In the genomic region with DNA sequence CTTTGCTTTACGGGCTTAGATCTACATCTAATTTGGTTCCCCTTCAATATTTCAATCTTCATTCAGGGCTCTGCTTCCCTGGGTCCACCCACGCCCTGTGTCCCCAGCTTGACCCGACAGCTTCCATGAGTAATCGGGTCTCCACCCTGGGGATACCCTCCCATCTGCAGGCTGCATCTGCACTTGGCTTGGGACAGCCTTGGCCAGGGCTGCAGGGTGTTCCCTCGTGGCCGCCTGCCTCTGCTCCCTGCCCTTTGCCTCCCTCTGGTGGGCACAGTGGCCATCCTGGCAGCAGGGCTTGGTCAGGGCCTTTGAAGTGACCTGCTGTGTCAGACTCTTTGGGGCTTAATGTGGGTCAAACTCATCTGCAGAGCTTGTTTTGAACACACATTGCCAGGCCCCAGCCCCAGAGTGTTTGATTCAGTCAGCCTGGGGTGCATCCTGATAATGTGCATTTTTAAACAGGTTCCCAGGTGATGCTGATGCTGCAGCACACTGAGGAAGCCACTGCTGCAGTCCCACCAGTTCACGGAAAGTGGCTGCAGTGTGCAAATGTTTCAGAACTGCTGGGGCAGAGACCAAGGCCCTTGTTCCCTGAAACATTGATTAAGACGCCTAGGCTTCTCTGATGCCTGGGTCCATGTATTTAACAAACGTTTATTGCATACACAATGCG, we compare ENCODE assay signal across 9 cellular contexts.
DNase-seq lines count a peak whose midpoint lies in the region; ATAC-seq and TF ChIP-seq lines count a peak whose summit lies in the region.
"Had no signal": no experiment of that assay in that cellular context is flagged by ENCODE, and none has a peak within 500 bp of the region (broad histone marks: within the 10 kb centered on the region; RNA-seq: fewer than 3 reads in every experiment).

No MANE protein-coding gene starts in this region.

- peaks cover 6% of the 10 kb centered on the region for H3K4me1 ChIP-seq in hepatocyte (ENCODE audit: insufficient read depth)
- peaks cover 11 to 50% of the 10 kb centered on the region in 2 donors for H3K4me1 ChIP-seq in thoracic aorta (ENCODE audit: control insufficient read depth in 1 of 2, low read depth in 2 of 2)

- H3K4me3 ChIP-seq in WERI-Rb-1 (ENCODE audit: low read depth, low read length) (no peak overlapping the region), hepatocyte (no peak overlapping the region), thoracic aorta (no peak overlapping the region)

- peaks cover 6% of the 10 kb centered on the region for H3K4me1 Mint-ChIP-seq in CD14-positive monocyte

- 81% methylated on average over 10 of the region's 10 CpGs for WGBS in hepatocyte (ENCODE audit: low lambda C conversion rate, missing lambda C conversion rate)

- ATAC-seq in HG02798 (IDR thresholded peaks at IDR 0.05; ENCODE audit: poor library complexity, unreplicated experiment) (peak; percentile 33), thoracic aorta (ENCODE audit: insufficient number of reproducible peaks, low FRiP score, low read depth) (no peak), HG03139 (IDR thresholded peaks at IDR 0.05; ENCODE audit: unreplicated experiment) (no peak), HG03439 (IDR thresholded peaks at IDR 0.05; ENCODE audit: unreplicated experiment) (no peak), GM21786 (IDR thresholded peaks at IDR 0.05; ENCODE audit: unreplicated experiment) (no peak)

- H3K4me2 ChIP-seq in hepatocyte, result no peak overlapping the region

- intact Hi-C loops in CD14-positive monocyte (cut with micrococcal nuclease), result loop anchor here (5.0 kb wide), 3 partner anchors 47 to 67 kb away; no protein-coding TSS in a partner anchor

- no peaks in the 10 kb centered on the region for H4K20me1 ChIP-seq in hepatocyte (ENCODE audit: insufficient read depth, poor library complexity, severe bottlenecking)

- H3K36me3 Mint-ChIP-seq in CD14-positive monocyte, result no peaks in the 10 kb centered on the region

- H3K27me3 ChIP-seq in WERI-Rb-1 (ENCODE audit: insufficient read depth, low read depth, severe bottlenecking), result no peaks in the 10 kb centered on the region
- H3K27me3 ChIP-seq in hepatocyte, result no peaks in the 10 kb centered on the region
- no peaks in the 10 kb centered on the region for H3K27me3 ChIP-seq in thoracic aorta (replicated peaks; ENCODE audit: insufficient read depth)

- no peak overlapping the region for H3K27ac Mint-ChIP-seq in CD14-positive monocyte

- peaks cover 0 to 6% (median 1%) of the 10 kb centered on the region in 3 donors for H3K27me3 Mint-ChIP-seq in CD14-positive monocyte (ENCODE audit: low read depth in 3 of 3)

- H3K79me2 ChIP-seq in hepatocyte, result no peaks in the 10 kb centered on the region

- no peak for DNase-seq in CD14-positive monocyte (ENCODE audit: low spot score)
- DNase-seq in WERI-Rb-1, result peak; percentile 53
- DNase-seq in hepatocyte (ENCODE audit: low spot score), result peak; percentile 30
- DNase-seq in thoracic aorta (ENCODE audit: low spot score), result peak; percentile 36

- peaks cover 0 to 2% (median 0%) of the 10 kb centered on the region in 7 donors for H3K9me3 Mint-ChIP-seq in CD14-positive monocyte

- H3K36me3 ChIP-seq in WERI-Rb-1 (no peaks in the 10 kb centered on the region), hepatocyte (replicated peaks; ENCODE audit: insufficient read depth, low read depth) (no peaks in the 10 kb centered on the region), thoracic aorta (no peaks in the 10 kb centered on the region)

- TF ChIP-seq CTCF in CD14-positive monocyte (IDR thresholded peaks at IDR 0.05) (peak; percentile 63), WERI-Rb-1 (IDR thresholded peaks at IDR 0.05; ENCODE audit: low read depth, low read length) (peak; percentile 78), hepatocyte (IDR thresholded peaks at IDR 0.05; ENCODE audit: poor library complexity) (peak; percentile 21), thoracic aorta (IDR thresholded peaks at IDR 0.05) (peak; percentile 64)

- H3K27ac ChIP-seq in WERI-Rb-1 (no peak overlapping the region), hepatocyte (no peak overlapping the region), thoracic aorta (no peak overlapping the region)
- H3K27ac ChIP-seq: epithelial cell of prostate had no signal

- no peak overlapping the region for H2AFZ ChIP-seq in hepatocyte

- H3K9me3 ChIP-seq in WERI-Rb-1 (ENCODE audit: severe bottlenecking), result no peaks in the 10 kb centered on the region
- H3K9me3 ChIP-seq in hepatocyte (ENCODE audit: low read depth), result no peaks in the 10 kb centered on the region
- no peaks in the 10 kb centered on the region for H3K9me3 ChIP-seq in thoracic aorta

- no peak overlapping the region for H3K4me3 Mint-ChIP-seq in CD14-positive monocyte

- no peaks in the 10 kb centered on the region for H3K9me2 ChIP-seq in hepatocyte (replicated peaks; ENCODE audit: insufficient read depth)

Comparison
In these comparisons a context has a peak if more than half of its experiments do, and no peak if none do; other contexts are left out.
1. CTCF ChIP-seq: peak in every context shown above with its lines; median percentile 78 in WERI-Rb-1; 64 in thoracic aorta; 63 in CD14-positive monocyte; 21 in hepatocyte.